Comparison of ENCODE assay signal across 2 cellular contexts in the genomic region with DNA sequence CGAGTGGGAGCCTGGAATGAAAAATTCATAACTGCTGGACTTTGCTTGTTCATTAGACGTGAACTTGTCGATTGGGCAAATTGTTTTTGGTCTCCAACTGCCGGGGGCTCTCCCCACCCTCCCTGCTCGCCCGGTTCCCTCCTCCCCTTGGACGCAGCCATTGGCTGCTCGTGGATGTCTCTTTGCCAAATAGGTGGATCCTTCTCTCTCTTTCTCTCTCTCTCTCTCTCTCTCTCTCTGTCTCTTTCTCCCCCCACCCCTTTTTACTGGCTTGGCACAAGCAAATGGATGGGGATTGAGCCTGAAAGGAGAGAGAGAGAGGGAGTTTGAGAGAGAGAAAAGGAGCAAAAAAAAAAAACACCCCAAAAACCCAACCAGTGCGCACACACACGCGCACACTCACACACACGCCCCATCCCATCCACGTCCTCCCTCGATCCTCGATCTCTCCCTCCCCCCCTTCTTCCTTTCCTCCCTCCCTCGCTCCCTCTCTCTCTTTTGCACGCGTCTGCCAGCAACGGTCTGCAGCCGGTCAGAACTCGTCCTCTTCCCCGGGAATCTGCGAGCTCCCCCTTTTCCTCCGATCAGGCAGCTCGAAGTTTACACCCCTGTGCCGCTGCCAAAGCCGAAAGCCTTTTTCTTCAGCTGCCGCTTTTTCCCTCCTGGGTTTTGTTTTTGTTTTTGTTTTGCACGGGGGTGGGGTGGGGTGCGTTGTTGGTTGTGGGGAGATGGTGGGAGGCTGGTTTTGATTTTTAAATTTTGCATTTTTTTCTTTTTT.
TF ChIP-seq lines count a peak whose summit lies in the region.

No MANE protein-coding gene starts in this region.

TF ChIP-seq in GM12891, 5 proteins besides CTCF, POLR2A, EP300 and RAD21:
- TF ChIP-seq POU2F2 (IDR thresholded peaks at IDR 0.05; ENCODE audit: low read depth, low read length) (no peak), TAF1 (IDR thresholded peaks at IDR 0.05; ENCODE audit: low read depth, low read length) (no peak), POLR2AphosphoS5 (IDR thresholded peaks at IDR 0.05; ENCODE audit: low read depth, low read length) (no peak), PAX5 (IDR thresholded peaks at IDR 0.05; ENCODE audit: insufficient read depth, low read length, severe bottlenecking) (no peak), SPI1 (IDR thresholded peaks at IDR 0.05; ENCODE audit: low read depth, low read length) (no peak)

TF ChIP-seq in K562, 482 proteins besides CTCF, POLR2A, EP300 and RAD21 (continues in another document):
- TF ChIP-seq TBP (optimal IDR thresholded peaks at IDR 0.05; ENCODE audit: low read depth, low read length) (peak; percentile 34), ETV6 (IDR thresholded peaks at IDR 0.05; ENCODE audit: borderline replicate concordance in 1 of 2, low read depth in 2 of 2, low read length in 1 of 2) (no peak), ETV6 (CRISPR knock-in tag; IDR thresholded peaks at IDR 0.05; ENCODE audit: borderline replicate concordance) (no peak), SLC30A9 (CRISPR knock-in tag; IDR thresholded peaks at IDR 0.05) (no peak), TRIM24 (IDR thresholded peaks at IDR 0.05) (peak in 1 of 2 experiments; percentile 47; a peak in 2 of 4 replicates), ATF1 (CRISPR knock-in tag; IDR thresholded peaks at IDR 0.05) (no peak), ATF1 (tag; IDR thresholded peaks at IDR 0.05) (peak; percentile 71), OTX1 (CRISPR knock-in tag; IDR thresholded peaks at IDR 0.05) (0 out of 2 replicates have a peak, but pooled peaks have one; percentile 36), SMARCE1 (IDR thresholded peaks at IDR 0.05) (peak; percentile 63; the same call in 1 of the 2 replicates), ARID2 (IDR thresholded peaks at IDR 0.05) (0 out of 2 replicates have a peak, but pooled peaks have one; percentile 40), CHD1 (IDR thresholded peaks at IDR 0.05; ENCODE audit: low read length) (peak; percentile 1), HEY1 (CRISPR knock-in tag; IDR thresholded peaks at IDR 0.05; ENCODE audit: borderline replicate concordance) (no peak), PRMT5 (CRISPR knock-in tag; IDR thresholded peaks at IDR 0.05) (no peak), ELF4 (CRISPR knock-in tag; IDR thresholded peaks at IDR 0.05) (0 out of 2 replicates have a peak, but pooled peaks have one; percentile 30), PHF8 (IDR thresholded peaks at IDR 0.05; ENCODE audit: borderline replicate concordance, low read length) (peak; percentile 24; the same call in 1 of the 2 replicates), SNRNP70 (optimal IDR thresholded peaks at IDR 0.05; ENCODE audit: low read depth, low read length) (no peak), CREB1 (IDR thresholded peaks at IDR 0.05) (no peak), CREB1 (CRISPR knock-in tag; IDR thresholded peaks at IDR 0.05) (peak; percentile 39; the same call in 1 of the 2 replicates), PCBP1 (IDR thresholded peaks at IDR 0.05; ENCODE audit: low read depth, low read length, poor library complexity, severe bottlenecking) (no peak), MTA1 (IDR thresholded peaks at IDR 0.05; ENCODE audit: borderline replicate concordance) (peak; percentile 70), HSF4 (CRISPR knock-in tag; IDR thresholded peaks at IDR 0.05; ENCODE audit: borderline replicate concordance) (no peak), MCM3 (IDR thresholded peaks at IDR 0.05) (no peak), HDGF (IDR thresholded peaks at IDR 0.05) (0 out of 2 replicates have a peak, but pooled peaks have one; percentile 37), NEUROD1 (IDR thresholded peaks at IDR 0.05; ENCODE audit: borderline replicate concordance, low read depth, low read length, partially characterized antibody) (peak; percentile 78), POLR2G (IDR thresholded peaks at IDR 0.05; ENCODE audit: low read depth, low read length) (0 out of 2 replicates have a peak, but pooled peaks have one; percentile 28), SNIP1 (IDR thresholded peaks at IDR 0.05; ENCODE audit: low read depth) (no peak), SMARCC2 (IDR thresholded peaks at IDR 0.05; ENCODE audit: low read depth) (peak; percentile 29; the same call in 1 of the 2 replicates), ZNF263 (CRISPR knock-in tag; IDR thresholded peaks at IDR 0.05; ENCODE audit: borderline replicate concordance) (peak; percentile 96), TAF1 (IDR thresholded peaks at IDR 0.05; ENCODE audit: control insufficient read depth, extremely low read depth, insufficient read depth, low read length, severe bottlenecking) (no peak), CREM (IDR thresholded peaks at IDR 0.05; ENCODE audit: low read depth) (peak; percentile 39; the same call in 1 of the 2 replicates), RBM39 (optimal IDR thresholded peaks at IDR 0.05; ENCODE audit: low read depth, low read length) (peak; percentile 70), NRF1 (conservative IDR thresholded peaks at IDR 0.05 in 1 of 2, IDR thresholded peaks at IDR 0.05 in 1 of 2) (peak; percentile 80 to 83), GTF2A2 (tag; IDR thresholded peaks at IDR 0.05) (no peak), FOSL1 (tag; conservative IDR thresholded peaks at IDR 0.05) (peak; percentile 57), BRD9 (IDR thresholded peaks at IDR 0.05; ENCODE audit: low read depth, partially characterized antibody) (peak; percentile 62)
- TF ChIP-seq, protein P1, sequence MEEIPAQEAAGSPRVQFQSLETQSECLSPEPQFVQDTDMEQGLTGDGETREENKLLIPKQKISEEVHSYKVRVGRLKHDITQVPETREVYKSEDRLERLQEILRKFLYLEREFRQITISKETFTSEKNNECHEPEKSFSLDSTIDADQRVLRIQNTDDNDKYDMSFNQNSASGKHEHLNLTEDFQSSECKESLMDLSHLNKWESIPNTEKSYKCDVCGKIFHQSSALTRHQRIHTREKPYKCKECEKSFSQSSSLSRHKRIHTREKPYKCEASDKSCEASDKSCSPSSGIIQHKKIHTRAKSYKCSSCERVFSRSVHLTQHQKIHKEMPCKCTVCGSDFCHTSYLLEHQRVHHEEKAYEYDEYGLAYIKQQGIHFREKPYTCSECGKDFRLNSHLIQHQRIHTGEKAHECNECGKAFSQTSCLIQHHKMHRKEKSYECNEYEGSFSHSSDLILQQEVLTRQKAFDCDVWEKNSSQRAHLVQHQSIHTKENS (CRISPR knock-in tag; IDR thresholded peaks at IDR 0.05): no peak
- TF ChIP-seq, protein P2, sequence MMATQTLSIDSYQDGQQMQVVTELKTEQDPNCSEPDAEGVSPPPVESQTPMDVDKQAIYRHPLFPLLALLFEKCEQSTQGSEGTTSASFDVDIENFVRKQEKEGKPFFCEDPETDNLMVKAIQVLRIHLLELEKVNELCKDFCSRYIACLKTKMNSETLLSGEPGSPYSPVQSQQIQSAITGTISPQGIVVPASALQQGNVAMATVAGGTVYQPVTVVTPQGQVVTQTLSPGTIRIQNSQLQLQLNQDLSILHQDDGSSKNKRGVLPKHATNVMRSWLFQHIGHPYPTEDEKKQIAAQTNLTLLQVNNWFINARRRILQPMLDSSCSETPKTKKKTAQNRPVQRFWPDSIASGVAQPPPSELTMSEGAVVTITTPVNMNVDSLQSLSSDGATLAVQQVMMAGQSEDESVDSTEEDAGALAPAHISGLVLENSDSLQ (IDR thresholded peaks at IDR 0.05): no peak
- TF ChIP-seq, protein P3, sequence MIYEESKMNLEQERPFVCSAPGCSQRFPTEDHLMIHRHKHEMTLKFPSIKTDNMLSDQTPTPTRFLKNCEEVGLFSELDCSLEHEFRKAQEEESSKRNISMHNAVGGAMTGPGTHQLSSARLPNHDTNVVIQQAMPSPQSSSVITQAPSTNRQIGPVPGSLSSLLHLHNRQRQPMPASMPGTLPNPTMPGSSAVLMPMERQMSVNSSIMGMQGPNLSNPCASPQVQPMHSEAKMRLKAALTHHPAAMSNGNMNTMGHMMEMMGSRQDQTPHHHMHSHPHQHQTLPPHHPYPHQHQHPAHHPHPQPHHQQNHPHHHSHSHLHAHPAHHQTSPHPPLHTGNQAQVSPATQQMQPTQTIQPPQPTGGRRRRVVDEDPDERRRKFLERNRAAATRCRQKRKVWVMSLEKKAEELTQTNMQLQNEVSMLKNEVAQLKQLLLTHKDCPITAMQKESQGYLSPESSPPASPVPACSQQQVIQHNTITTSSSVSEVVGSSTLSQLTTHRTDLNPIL (CRISPR knock-in tag; IDR thresholded peaks at IDR 0.05): no peak
- TF ChIP-seq, protein P4, sequence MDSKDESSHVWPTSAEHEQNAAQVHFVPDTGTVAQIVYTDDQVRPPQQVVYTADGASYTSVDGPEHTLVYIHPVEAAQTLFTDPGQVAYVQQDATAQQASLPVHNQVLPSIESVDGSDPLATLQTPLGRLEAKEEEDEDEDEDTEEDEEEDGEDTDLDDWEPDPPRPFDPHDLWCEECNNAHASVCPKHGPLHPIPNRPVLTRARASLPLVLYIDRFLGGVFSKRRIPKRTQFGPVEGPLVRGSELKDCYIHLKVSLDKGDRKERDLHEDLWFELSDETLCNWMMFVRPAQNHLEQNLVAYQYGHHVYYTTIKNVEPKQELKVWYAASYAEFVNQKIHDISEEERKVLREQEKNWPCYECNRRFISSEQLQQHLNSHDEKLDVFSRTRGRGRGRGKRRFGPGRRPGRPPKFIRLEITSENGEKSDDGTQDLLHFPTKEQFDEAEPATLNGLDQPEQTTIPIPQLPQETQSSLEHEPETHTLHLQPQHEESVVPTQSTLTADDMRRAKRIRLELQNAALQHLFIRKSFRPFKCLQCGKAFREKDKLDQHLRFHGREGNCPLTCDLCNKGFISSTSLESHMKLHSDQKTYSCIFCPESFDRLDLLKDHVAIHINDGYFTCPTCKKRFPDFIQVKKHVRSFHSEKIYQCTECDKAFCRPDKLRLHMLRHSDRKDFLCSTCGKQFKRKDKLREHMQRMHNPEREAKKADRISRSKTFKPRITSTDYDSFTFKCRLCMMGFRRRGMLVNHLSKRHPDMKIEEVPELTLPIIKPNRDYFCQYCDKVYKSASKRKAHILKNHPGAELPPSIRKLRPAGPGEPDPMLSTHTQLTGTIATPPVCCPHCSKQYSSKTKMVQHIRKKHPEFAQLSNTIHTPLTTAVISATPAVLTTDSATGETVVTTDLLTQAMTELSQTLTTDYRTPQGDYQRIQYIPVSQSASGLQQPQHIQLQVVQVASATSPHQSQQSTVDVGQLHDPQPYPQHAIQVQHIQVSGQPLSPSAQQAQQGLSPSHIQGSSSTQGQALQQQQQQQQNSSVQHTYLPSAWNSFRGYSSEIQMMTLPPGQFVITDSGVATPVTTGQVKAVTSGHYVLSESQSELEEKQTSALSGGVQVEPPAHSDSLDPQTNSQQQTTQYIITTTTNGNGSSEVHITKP (IDR thresholded peaks at IDR 0.05; ENCODE audit: partially characterized antibody): peak; percentile 90
- TF ChIP-seq, protein P5, sequence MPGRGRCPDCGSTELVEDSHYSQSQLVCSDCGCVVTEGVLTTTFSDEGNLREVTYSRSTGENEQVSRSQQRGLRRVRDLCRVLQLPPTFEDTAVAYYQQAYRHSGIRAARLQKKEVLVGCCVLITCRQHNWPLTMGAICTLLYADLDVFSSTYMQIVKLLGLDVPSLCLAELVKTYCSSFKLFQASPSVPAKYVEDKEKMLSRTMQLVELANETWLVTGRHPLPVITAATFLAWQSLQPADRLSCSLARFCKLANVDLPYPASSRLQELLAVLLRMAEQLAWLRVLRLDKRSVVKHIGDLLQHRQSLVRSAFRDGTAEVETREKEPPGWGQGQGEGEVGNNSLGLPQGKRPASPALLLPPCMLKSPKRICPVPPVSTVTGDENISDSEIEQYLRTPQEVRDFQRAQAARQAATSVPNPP (IDR thresholded peaks at IDR 0.05; ENCODE audit: borderline replicate concordance, insufficient read depth, insufficient read length): no peak
- TF ChIP-seq, protein P6, sequence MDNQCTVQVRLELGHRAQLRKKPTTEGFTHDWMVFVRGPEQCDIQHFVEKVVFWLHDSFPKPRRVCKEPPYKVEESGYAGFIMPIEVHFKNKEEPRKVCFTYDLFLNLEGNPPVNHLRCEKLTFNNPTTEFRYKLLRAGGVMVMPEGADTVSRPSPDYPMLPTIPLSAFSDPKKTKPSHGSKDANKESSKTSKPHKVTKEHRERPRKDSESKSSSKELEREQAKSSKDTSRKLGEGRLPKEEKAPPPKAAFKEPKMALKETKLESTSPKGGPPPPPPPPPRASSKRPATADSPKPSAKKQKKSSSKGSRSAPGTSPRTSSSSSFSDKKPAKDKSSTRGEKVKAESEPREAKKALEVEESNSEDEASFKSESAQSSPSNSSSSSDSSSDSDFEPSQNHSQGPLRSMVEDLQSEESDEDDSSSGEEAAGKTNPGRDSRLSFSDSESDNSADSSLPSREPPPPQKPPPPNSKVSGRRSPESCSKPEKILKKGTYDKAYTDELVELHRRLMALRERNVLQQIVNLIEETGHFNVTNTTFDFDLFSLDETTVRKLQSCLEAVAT (IDR thresholded peaks at IDR 0.05): peak; percentile 78 to 85; a peak in 2 of 4 replicates
- TF ChIP-seq, protein P7, sequence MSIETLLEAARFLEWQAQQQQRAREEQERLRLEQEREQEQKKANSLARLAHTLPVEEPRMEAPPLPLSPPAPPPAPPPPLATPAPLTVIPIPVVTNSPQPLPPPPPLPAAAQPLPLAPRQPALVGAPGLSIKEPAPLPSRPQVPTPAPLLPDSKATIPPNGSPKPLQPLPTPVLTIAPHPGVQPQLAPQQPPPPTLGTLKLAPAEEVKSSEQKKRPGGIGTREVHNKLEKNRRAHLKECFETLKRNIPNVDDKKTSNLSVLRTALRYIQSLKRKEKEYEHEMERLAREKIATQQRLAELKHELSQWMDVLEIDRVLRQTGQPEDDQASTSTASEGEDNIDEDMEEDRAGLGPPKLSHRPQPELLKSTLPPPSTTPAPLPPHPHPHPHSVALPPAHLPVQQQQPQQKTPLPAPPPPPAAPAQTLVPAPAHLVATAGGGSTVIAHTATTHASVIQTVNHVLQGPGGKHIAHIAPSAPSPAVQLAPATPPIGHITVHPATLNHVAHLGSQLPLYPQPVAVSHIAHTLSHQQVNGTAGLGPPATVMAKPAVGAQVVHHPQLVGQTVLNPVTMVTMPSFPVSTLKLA (conservative IDR thresholded peaks at IDR 0.05): peak; percentile 29 to 49; a peak in 3 of 4 replicates
- TF ChIP-seq, protein P8, sequence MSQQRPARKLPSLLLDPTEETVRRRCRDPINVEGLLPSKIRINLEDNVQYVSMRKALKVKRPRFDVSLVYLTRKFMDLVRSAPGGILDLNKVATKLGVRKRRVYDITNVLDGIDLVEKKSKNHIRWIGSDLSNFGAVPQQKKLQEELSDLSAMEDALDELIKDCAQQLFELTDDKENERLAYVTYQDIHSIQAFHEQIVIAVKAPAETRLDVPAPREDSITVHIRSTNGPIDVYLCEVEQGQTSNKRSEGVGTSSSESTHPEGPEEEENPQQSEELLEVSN (IDR thresholded peaks at IDR 0.05; ENCODE audit: borderline replicate concordance in 1 of 2, extremely low read depth in 1 of 2, insufficient read depth in 1 of 2, insufficient read length in 1 of 2, low read depth in 1 of 2, low read length in 1 of 2, poor library complexity in 1 of 2, severe bottlenecking in 1 of 2): peak; percentile 53 to 80
